Comparison of ENCODE assay signal across 29 cellular contexts in the genomic region with DNA sequence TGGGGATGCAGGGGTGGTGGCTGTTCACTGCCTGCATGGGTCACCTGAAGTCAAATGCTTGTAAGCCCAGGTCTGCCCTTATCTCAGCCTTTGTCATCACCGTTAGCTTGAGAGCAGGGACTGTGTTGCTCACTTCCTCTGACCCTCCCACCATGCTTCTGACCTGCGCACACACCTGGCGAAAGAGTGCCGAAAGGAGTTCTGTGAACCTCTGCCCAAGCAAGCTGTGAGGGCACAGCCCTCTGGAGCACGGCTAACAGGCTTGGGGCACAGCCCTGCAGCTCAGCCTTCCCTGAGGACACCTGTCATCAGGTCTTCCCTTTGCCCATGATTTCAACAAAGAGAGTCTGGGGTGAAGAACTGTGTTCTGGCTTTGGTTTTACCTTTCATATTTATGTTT.
"Had no signal": no experiment of that assay in that cellular context is flagged by ENCODE, and none has a peak within 500 bp of the region (broad histone marks: within the 10 kb centered on the region; RNA-seq: fewer than 3 reads in every experiment).

No MANE protein-coding gene starts in this region.

- H3K27me3 ChIP-seq: ascending aorta, breast epithelium, esophagus muscularis mucosa, gastrocnemius medialis had no signal

- H3K9me3 ChIP-seq: ascending aorta, breast epithelium, esophagus muscularis mucosa, gastrocnemius medialis had no signal

- H3K4me1 ChIP-seq: ascending aorta, breast epithelium, esophagus muscularis mucosa, foreskin keratinocyte, gastrocnemius medialis had no signal

- ATAC-seq: activated CD4-positive, alpha-beta T cell treated with anti-CD3 and anti-CD28 coated beads for 36 hours; activated CD8-positive, alpha-beta T cell treated with anti-CD3 and anti-CD28 coated beads, Interleukin-2, amount 10 ng/mL, durations not matched to agents 7 days and 5 days; activated naive CD4-positive, alpha-beta T cell treated with anti-CD3 and anti-CD28 coated beads, Interleukin-2, amount 50 U/mL, for 72 hours; activated T-cell treated with anti-CD3 and anti-CD28 coated beads, Interleukin-2, amount 50 U/mL, for 72 hours; effector memory CD8-positive, alpha-beta T cell; foreskin keratinocyte; gastrocnemius medialis; T-helper 17 cell had no signal

- H3K27ac ChIP-seq: ascending aorta, breast epithelium, esophagus muscularis mucosa, foreskin keratinocyte, gastrocnemius medialis had no signal

- DNase-seq: activated CD4-positive, alpha-beta memory T cell treated with anti-CD3 and anti-CD28 coated beads for 36 hours; activated CD4-positive, alpha-beta T cell treated with anti-CD3 and anti-CD28 coated beads for 36 hours; activated CD4-positive, alpha-beta T cell treated with anti-CD3 and anti-CD28 coated beads, Interleukin-2, amount 10 ng/mL, durations not matched to agents 24 days and 14 days; activated CD4-positive, CD25-positive, alpha-beta regulatory T cell; activated CD4-positive, CD25-positive, alpha-beta regulatory T cell treated with anti-CD3 and anti-CD28 coated beads, Interleukin-2, amount 50 U/mL, for 72 hours; activated CD8-positive, alpha-beta memory T cell treated with anti-CD3 and anti-CD28 coated beads, Interleukin-2, amount 50 U/mL, for 48 hours; activated CD8-positive, alpha-beta T cell treated with anti-CD3 and anti-CD28 coated beads, Interleukin-2, amount 10 ng/mL, durations not matched to agents 7 days and 5 days; activated gamma-delta T cell; activated naive CD4-positive, alpha-beta T cell; activated naive CD4-positive, alpha-beta T cell treated with anti-CD3 and anti-CD28 coated beads, Interleukin-2, amount 10 ng/mL, durations not matched to agents 7 days and 5 days; activated naive CD8-positive, alpha-beta T cell treated with anti-CD3 and anti-CD28 coated beads, Interleukin-2, amount 10 ng/mL, durations not matched to agents 7 days and 5 days; activated T-cell treated with anti-CD3 and anti-CD28 coated beads for 4 hours; activated T-cell treated with anti-CD3 and anti-CD28 coated beads, Interleukin-2, amount 50 U/mL, for 24 hours; activated T-cell treated with anti-CD3 and anti-CD28 coated beads, Interleukin-2, amount 50 U/mL, for 72 hours; cortex of kidney; dermis blood vessel endothelial cell; effector CD4-positive, alpha-beta T cell; effector memory CD8-positive, alpha-beta T cell; erythroblast; foreskin keratinocyte; gastrocnemius medialis; glutamatergic neuron; T-helper 1 cell; T-helper 17 cell; T1000 had no signal

- H3K36me3 ChIP-seq: ascending aorta, breast epithelium, esophagus muscularis mucosa, gastrocnemius medialis had no signal

- H3K4me3 ChIP-seq: ascending aorta, breast epithelium, esophagus muscularis mucosa, gastrocnemius medialis had no signal
